In the genomic region with DNA sequence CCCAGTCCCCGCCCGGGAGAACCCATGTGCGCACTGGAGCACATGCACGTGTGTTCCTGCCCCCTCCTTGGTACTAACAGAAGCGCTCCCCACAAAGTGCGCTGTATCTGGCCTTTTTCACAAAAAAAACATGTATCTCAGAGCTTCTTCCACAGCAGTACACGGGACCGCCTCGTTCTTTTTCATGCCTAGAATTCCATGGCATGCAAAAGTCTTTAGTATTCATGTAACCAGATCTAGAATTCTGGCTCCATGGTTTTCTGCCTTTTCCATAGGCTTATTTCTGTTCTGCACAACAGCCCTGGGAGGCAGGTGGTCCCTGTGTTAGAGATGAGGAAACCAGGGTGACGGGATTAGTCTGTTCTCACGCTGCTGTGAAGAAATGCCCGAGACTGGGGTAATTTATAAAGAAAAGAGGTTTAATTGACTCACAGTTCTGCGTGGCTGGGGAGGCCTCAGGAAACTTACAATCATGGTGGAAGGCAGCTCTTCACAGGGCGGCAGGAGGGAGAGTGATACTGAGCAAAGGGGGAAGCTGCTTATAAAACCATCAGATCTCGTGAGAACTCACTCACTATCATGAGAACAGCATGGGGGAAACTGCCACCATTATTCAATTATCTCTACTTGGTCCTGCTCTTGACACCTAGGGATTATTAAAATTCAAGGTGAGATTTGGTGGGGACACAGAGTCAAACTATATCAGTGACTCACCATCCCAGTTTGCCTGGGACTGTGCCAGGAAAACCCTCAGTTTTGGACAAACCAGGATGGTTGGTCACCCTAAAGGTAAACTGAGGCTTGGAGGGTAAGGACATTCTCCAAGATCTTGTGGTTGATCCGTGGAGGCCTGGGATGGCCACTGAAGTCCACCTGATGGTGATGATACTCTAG, we compare ENCODE assay signal across 21 cellular contexts. TPM values are rescaled to one million over a fixed set of nuclear protein-coding genes. Genes with fewer than 3 reads are reported as not detected.
"Had no signal": no experiment of that assay in that cellular context is flagged by ENCODE, and none has a peak within 500 bp of the region (broad histone marks: within the 10 kb centered on the region; RNA-seq: fewer than 3 reads in every experiment).

No MANE protein-coding gene starts in this region.

- H3K9me3 Mint-ChIP-seq: activated T-helper 17 cell treated with anti-CD3 and anti-CD28 coated beads, Interleukin-2, amount 50 U/mL, for 72 hours; effector memory CD8-positive, alpha-beta T cell; stimulated activated naive B cell treated with anti-CD40 and anti-IgM and Interleukin-4, amounts not matched to agents 10 μg/mL and 1 μg/mL and 100 μg/mL, for 72 hours; T-helper 2 cell treated with Interferon-gamma antibody and Interleukin-4, amounts not matched to agents 5 μg/mL and 100 μg/mL, for 36 hours had no signal

- H3K36me3 Mint-ChIP-seq: stimulated activated naive B cell treated with anti-CD40 and anti-IgM and Interleukin-4, amounts not matched to agents 10 μg/mL and 1 μg/mL and 100 μg/mL, for 72 hours had no signal

- H3K4me3 Mint-ChIP-seq: activated T-helper 17 cell treated with anti-CD3 and anti-CD28 coated beads, Interleukin-2, amount 50 U/mL, for 72 hours; effector memory CD8-positive, alpha-beta T cell; stimulated activated naive B cell treated with anti-CD40 and anti-IgM and Interleukin-4, amounts not matched to agents 10 μg/mL and 1 μg/mL and 100 μg/mL, for 72 hours; T-helper 2 cell treated with Interferon-gamma antibody and Interleukin-4, amounts not matched to agents 5 μg/mL and 100 μg/mL, for 36 hours had no signal

- ATAC-seq: activated T-helper 17 cell treated with anti-CD3 and anti-CD28 coated beads, Interleukin-2, amount 50 U/mL, for 72 hours; effector memory CD8-positive, alpha-beta T cell; gastroesophageal sphincter; heart right ventricle; left cardiac atrium; stimulated activated naive B cell treated with anti-CD40 and anti-IgM and Interleukin-4, amounts not matched to agents 10 μg/mL and 1 μg/mL and 100 μg/mL, for 72 hours had no signal

- H3K27me3 Mint-ChIP-seq: activated T-helper 17 cell treated with anti-CD3 and anti-CD28 coated beads, Interleukin-2, amount 50 U/mL, for 72 hours had no signal

- H3K27me3 ChIP-seq: breast epithelium, gastroesophageal sphincter, thyroid gland, uterus had no signal

- H3K36me3 ChIP-seq: breast epithelium, gastroesophageal sphincter, heart right ventricle, thyroid gland, uterus had no signal

- DNase-seq: activated CD4-positive, alpha-beta T cell treated with anti-CD3 and anti-CD28 coated beads, Interleukin-2, amount 50 U/mL, for 4 hours; activated CD4-positive, CD25-positive, alpha-beta regulatory T cell treated with anti-CD3 and anti-CD28 coated beads, Interleukin-2, amount 50 U/mL, for 72 hours; activated naive CD4-positive, alpha-beta T cell treated with Interleukin-2 at 50 U/mL for 16 hours; anterior cingulate cortex; dermis blood vessel endothelial cell; effector memory CD8-positive, alpha-beta T cell; heart right ventricle; left cardiac atrium; nucleus accumbens; stimulated activated CD4-positive, alpha-beta T cell treated with anti-CD3 and anti-CD28 coated beads, Interleukin-15, amount 100 ng/mL, for 24 hours; stimulated activated CD4-positive, alpha-beta T cell treated with anti-CD3 and anti-CD28 coated beads, Interleukin-4, amount 100 ng/mL, for 1 hour; stimulated activated naive B cell treated with anti-CD40 and anti-IgM and Interleukin-4, amounts not matched to agents 10 μg/mL and 1 μg/mL and 100 μg/mL, for 72 hours; thyroid gland; uterus had no signal

- H3K9me3 ChIP-seq: breast epithelium, gastroesophageal sphincter, heart right ventricle, thyroid gland, uterus had no signal

- H3K27ac ChIP-seq: breast epithelium, gastroesophageal sphincter, heart right ventricle, skin epidermis, thyroid gland, uterus had no signal

- H3K27ac Mint-ChIP-seq: activated T-helper 17 cell treated with anti-CD3 and anti-CD28 coated beads, Interleukin-2, amount 50 U/mL, for 72 hours; stimulated activated naive B cell treated with anti-CD40 and anti-IgM and Interleukin-4, amounts not matched to agents 10 μg/mL and 1 μg/mL and 100 μg/mL, for 72 hours; T-helper 2 cell treated with Interferon-gamma antibody and Interleukin-4, amounts not matched to agents 5 μg/mL and 100 μg/mL, for 36 hours had no signal

- H3K4me1 ChIP-seq: breast epithelium, uterus had no signal

- H3K4me1 Mint-ChIP-seq: activated T-helper 17 cell treated with anti-CD3 and anti-CD28 coated beads, Interleukin-2, amount 50 U/mL, for 72 hours had no signal

- H3K4me3 ChIP-seq: breast epithelium, gastroesophageal sphincter, heart right ventricle, lung, skin epidermis, thyroid gland, uterus had no signal

RNA-seq across cellular contexts. Expression of a gene that starts 41.0 kb away (rescaled TPM):
- total RNA-seq: dermis blood vessel endothelial cell, epithelial cell of proximal tubule, left cardiac atrium had no signal
